In genomic region chr4:105895324-105895608, GRCh38 we compare ENCODE assay signal across 9 cellular contexts. TPM values are rescaled to one million over a fixed set of nuclear protein-coding genes. Genes with fewer than 3 reads are reported as not detected.
DNase-seq lines count a peak whose midpoint lies in the region; FAIRE-seq and TF ChIP-seq lines count a peak whose summit lies in the region.
"Had no signal": no experiment of that assay in that cellular context is flagged by ENCODE, and none has a peak within 500 bp of the region (broad histone marks: within the 10 kb centered on the region; RNA-seq: fewer than 3 reads in every experiment).

Gene NPNT (plus strand): TSS chr4:105895471. CDS start chr4:105895653, 182 bp downstream.

- H3K36me3 Mint-ChIP-seq in H9 (ENCODE audit: insufficient read depth in 1 of 3, low read depth in 3 of 3) (no peaks in the 10 kb centered on the region), neural crest cell (ENCODE audit: low read depth) (peaks cover 3% of the 10 kb centered on the region), HFFc6 (ENCODE audit: low read depth) (no peaks in the 10 kb centered on the region)

- no peak within 1 kb of the TSS; the same call in 1 of the 2 replicates for H3K14ac ChIP-seq in H9 (ENCODE audit: insufficient read depth, low read length)

- H3K4me1 Mint-ChIP-seq in H9 (peaks cover 13 to 21% of the 10 kb centered on the region in 2 experiments), neural crest cell (no peaks in the 10 kb centered on the region), HFFc6 (ENCODE audit: low read depth) (no peaks in the 10 kb centered on the region)

- no peak within 1 kb of the TSS for H2AK5ac ChIP-seq in H9 (ENCODE audit: insufficient read length, low read length)

- peak within 1 kb of the TSS; percentile 67 to 85 (median 71) for H3K4me3 ChIP-seq in esophagus muscularis mucosa

- no peaks in the 10 kb centered on the region for H3K79me2 ChIP-seq in H9 (ENCODE audit: insufficient read depth, low read length)

- H2BK120ac ChIP-seq in H9 (ENCODE audit: low read depth, low read length, poor library complexity, severe bottlenecking), result no peak within 1 kb of the TSS

- WGBS in H9 (ENCODE audit: extremely low coverage, insufficient read length, low lambda C conversion rate), result no CpG with 5 or more reads among the region's 34 CpGs
- no CpG with 5 or more reads among the region's 34 CpGs for WGBS in esophagus muscularis mucosa

- no peaks in the 10 kb centered on the region for H3K79me1 ChIP-seq in H9 (ENCODE audit: insufficient read depth, low read depth, low read length, poor library complexity, severe bottlenecking)

- H3K4me1 ChIP-seq in H9 (ENCODE audit: insufficient read depth, low read length) (no peaks in the 10 kb centered on the region), esophagus muscularis mucosa (peaks cover 4 to 51% (median 26%) of the 10 kb centered on the region in 4 donors)

- no peak within 1 kb of the TSS for H4K5ac ChIP-seq in H9 (ENCODE audit: insufficient read length, low read depth, low read length)

- no peak within 1 kb of the TSS for H2AFZ ChIP-seq in H9 (ENCODE audit: low read length)

- H3K27ac ChIP-seq in H9 (ENCODE audit: insufficient read length, low read depth, low read length), result no peak within 1 kb of the TSS
- peak within 1 kb of the TSS; percentile 68 to 88 (median 78) for H3K27ac ChIP-seq in esophagus muscularis mucosa (replicated peaks in 1 of 4)

- H3K4me2 ChIP-seq in H9 (ENCODE audit: insufficient read depth, insufficient read length, low read length), result peak within 1 kb of the TSS; percentile 77

- no peak within 1 kb of the TSS for H4K8ac ChIP-seq in H9 (replicated peaks; ENCODE audit: insufficient read length, low read depth, low read length)

- H3T11ph ChIP-seq in H9 (ENCODE audit: low read length), result no peak within 1 kb of the TSS

- no peak within 1 kb of the TSS for H2BK12ac ChIP-seq in H9 (ENCODE audit: insufficient read length, low read depth, low read length)

- TF ChIP-seq CTCF in H9 (conservative IDR thresholded peaks at IDR 0.05) (no peak), esophagus muscularis mucosa (IDR thresholded peaks at IDR 0.05) (peak in 1 of 3 experiments; percentile 7), neural crest cell (conservative IDR thresholded peaks at IDR 0.05) (no peak), HFFc6 (IDR thresholded peaks at IDR 0.05) (no peak)

- H3K9me3 Mint-ChIP-seq in H9 (no peaks in the 10 kb centered on the region; a peak in 1 of 5 replicates), neural crest cell (no peaks in the 10 kb centered on the region), HFFc6 (no peaks in the 10 kb centered on the region)

- H4K91ac ChIP-seq in H9 (ENCODE audit: insufficient read length, low read depth, low read length), result no peak within 1 kb of the TSS

- H2BK5ac ChIP-seq in H9 (ENCODE audit: insufficient read length, low read length), result no peak within 1 kb of the TSS

- no peak within 1 kb of the TSS for H3K18ac ChIP-seq in H9 (ENCODE audit: insufficient read length, low read depth, low read length)

- intact Hi-C loops in esophagus muscularis mucosa (cut with DNase I), result no loop called here

- no peak within 1 kb of the TSS for H2BK20ac ChIP-seq in H9 (ENCODE audit: low read depth, low read length, poor library complexity, severe bottlenecking)

- H3K23me2 ChIP-seq in H9 (ENCODE audit: insufficient read length, low read depth, low read length, poor library complexity, severe bottlenecking), result peaks cover 20% of the 10 kb centered on the region

- H3K9me3 ChIP-seq in H9 (ENCODE audit: control insufficient read depth, low read depth, low read length), result no peaks in the 10 kb centered on the region
- no peaks in the 10 kb centered on the region for H3K9me3 ChIP-seq in esophagus muscularis mucosa

- no peaks in the 10 kb centered on the region for H3K36me3 ChIP-seq in esophagus muscularis mucosa

- no peak within 1 kb of the TSS for H3K4ac ChIP-seq in H9 (ENCODE audit: low read depth, low read length)

- no peak for FAIRE-seq in GM12892 (lab: Jason Lieb, UNC)

- no peaks in the 10 kb centered on the region for H4K20me1 ChIP-seq in H9 (ENCODE audit: control insufficient read depth, insufficient read depth, insufficient read length)

- H3K27ac Mint-ChIP-seq in H9 (no peak within 1 kb of the TSS), neural crest cell (ENCODE audit: unreplicated experiment) (no peak within 1 kb of the TSS), HFFc6 (no peak within 1 kb of the TSS)

- no peak within 1 kb of the TSS for H2BK15ac ChIP-seq in H9 (ENCODE audit: low read depth, low read length)

- H3K23ac ChIP-seq in H9 (ENCODE audit: insufficient read length, low read depth, low read length), result no peak within 1 kb of the TSS

- TF ChIP-seq EP300 in esophagus muscularis mucosa (IDR thresholded peaks at IDR 0.05), result no peak

- H3K4me3 Mint-ChIP-seq in H9 (peak within 1 kb of the TSS; percentile 67 to 83), neural crest cell (peak within 1 kb of the TSS; percentile 78), HFFc6 (no peak within 1 kb of the TSS)

- peak; percentile 32 for DNase-seq in GM12892 (ENCODE audit: insufficient read length)
- peak; percentile 44 for DNase-seq in H9
- peak; percentile 50 for DNase-seq in NCI-H510A (lab: John Stamatoyannopoulos, UW)
- DNase-seq in esophagus muscularis mucosa (ENCODE audit: extremely low spot score), result no peak
- DNase-seq in neural crest cell (ENCODE audit: low read depth, low spot score), result peak; percentile 3
- no peak for DNase-seq in putamen (ENCODE audit: low spot score)
- DNase-seq in RKO (ENCODE audit: low spot score), result no peak
- DNase-seq in HFFc6, result no peak

- no peak within 1 kb of the TSS for H3K56ac ChIP-seq in H9 (ENCODE audit: insufficient read length, low read depth, low read length)

- H3K27me3 Mint-ChIP-seq in H9 (ENCODE audit: low read depth) (peaks cover 96% of the 10 kb centered on the region), neural crest cell (ENCODE audit: low read depth) (peaks cover 97% of the 10 kb centered on the region), HFFc6 (ENCODE audit: insufficient read depth) (peaks cover 30% of the 10 kb centered on the region)

- H3K27me3 ChIP-seq in H9 (ENCODE audit: insufficient read depth, low read length) (peaks cover 27% of the 10 kb centered on the region; the same call in 1 of the 2 replicates), esophagus muscularis mucosa (peaks cover 0 to 17% (median 3%) of the 10 kb centered on the region in 4 donors)

- TF ChIP-seq POLR2A in GM12892 (IDR thresholded peaks at IDR 0.05; ENCODE audit: low read depth, low read length), result no peak
- TF ChIP-seq POLR2A in esophagus muscularis mucosa (IDR thresholded peaks at IDR 0.05; ENCODE audit: low read depth), result no peak

- H3K9ac ChIP-seq in H9 (ENCODE audit: extremely low read depth, insufficient read length, low read length), result peak within 1 kb of the TSS; percentile 49

RNA-seq across cellular contexts. Expression of gene NPNT, which starts in this region (rescaled TPM):
- polyA plus RNA-seq in GM12892 (2012; ENCODE audit: missing spikeins), result 15.9 TPM
- 0.37 TPM in 2 replicates for total RNA-seq in H9 (2021)
- 10 to 100 TPM; 43.2 to 87.0 (median 59.4) TPM for total RNA-seq in esophagus muscularis mucosa
- total RNA-seq in neural crest cell, result not detected in 2 replicates
- not detected for total RNA-seq in HFFc6 (2021; fragmentation: NEBNext Ultra II Directional; extraction: Animal tissue kit (Norgen Biotek cat#: 25700))
- total RNA-seq: LHCN-M2 had no signal

Comparison
In these comparisons a context has a peak if more than half of its experiments do, and no peak if none do; other contexts are left out.
1. RNA of gene NPNT (total RNA-seq): 43.2 to 87.0 TPM in esophagus muscularis mucosa; 0.37 TPM in H9, not detected in neural crest cell and not detected in HFFc6; every median in the first group is over 10 times any median in the second.
2. Peak in DNase-seq, H3K9ac ChIP-seq and H3K4me2 ChIP-seq in H9; RNA of the gene not detected or under 1 TPM.
3. Peak in DNase-seq in neural crest cell; RNA of the gene not detected or under 1 TPM.
4. DNase-seq: peak in GM12892 (single experiment) and NCI-H510A (single experiment); none in esophagus muscularis mucosa (single experiment), putamen (single experiment), RKO (single experiment) and HFFc6 (single experiment).